Comparison of ENCODE assay signal across 13 cellular contexts in genomic region chr1:153987621-153988020, GRCh38. TPM values are rescaled to one million over a fixed set of nuclear protein-coding genes. Genes with fewer than 3 reads are reported as not detected.
DNase-seq lines count a peak whose midpoint lies in the region; ATAC-seq, FAIRE-seq and TF ChIP-seq lines count a peak whose summit lies in the region.
"Had no signal": no experiment of that assay in that cellular context is flagged by ENCODE, and none has a peak within 500 bp of the region (broad histone marks: within the 10 kb centered on the region; RNA-seq: fewer than 3 reads in every experiment).

No MANE protein-coding gene starts in this region.

- POLR2A ChIA-PET in HEK293T (lab: Yijun Ruan, JAX), result interaction anchor here (0.7 to 7.2 kb wide), 8 partner anchors 12 to 204 kb away, joined by 3 to 106 read pairs (median 16); partner anchors contain the start of genes CREB3L4, DENND4B, GATAD2B and JTB
- POLR2A ChIA-PET in activated CD8-positive, alpha-beta T cell treated with anti-CD3 and anti-CD28 coated beads for 36 hours (lab: Charles Lee), result interaction anchor here (1.0 to 12.7 kb wide), 7 partner anchors 16 to 196 kb away, joined by 4 to 237 read pairs (median 7); partner anchors contain the start of genes CREB3L4, JTB and SLC39A1

- DNase-seq in NCI-H2029 (lab: John Stamatoyannopoulos, UW) (peak; percentile 2), NCI-H2029 treated with DMSO at 0.1 percent for 48 hours (lab: John Stamatoyannopoulos, UW) (no peak), HEK293T (ENCODE audit: extremely low spot score) (no peak), naive B cell (no peak), amniotic stem cell (lab: John Stamatoyannopoulos, UW) (no peak), AG20443 (ENCODE audit: low spot score) (no peak), GM12892 (ENCODE audit: insufficient read length) (no peak)
- no peak for DNase-seq in activated CD8-positive, alpha-beta T cell treated with anti-CD3 and anti-CD28 coated beads for 36 hours
- DNase-seq: activated T-cell treated with anti-CD3 and anti-CD28 coated beads for 4 hours, GM23248, KBM-7, NCI-H1417 treated with DMSO at 0.1 percent for 48 hours, SHP77 treated with DMSO at 0.1 percent for 48 hours had no signal

- peak overlapping the region; percentile 89 for H3K27ac Mint-ChIP-seq in activated CD8-positive, alpha-beta T cell treated with anti-CD3 and anti-CD28 coated beads for 36 hours
- H3K27ac Mint-ChIP-seq in naive B cell, result peak overlapping the region in 5 of 6 donors; percentile 82 to 98 (median 94)

- intact Hi-C loops in activated CD8-positive, alpha-beta T cell treated with anti-CD3 and anti-CD28 coated beads for 36 hours (cut with micrococcal nuclease), result loop anchor here (2.0 to 5.0 kb wide), 2 partner anchors 189 to 315 kb away; partner anchors contain the start of gene ILF2

- H3K9me3 Mint-ChIP-seq in activated CD8-positive, alpha-beta T cell treated with anti-CD3 and anti-CD28 coated beads for 36 hours, result no peaks in the 10 kb centered on the region
- H3K9me3 Mint-ChIP-seq in naive B cell, result no peaks in the 10 kb centered on the region

- peaks cover 37% of the 10 kb centered on the region for H3K4me1 Mint-ChIP-seq in activated CD8-positive, alpha-beta T cell treated with anti-CD3 and anti-CD28 coated beads for 36 hours (ENCODE audit: low read depth)
- peaks cover 44 to 53% (median 52%) of the 10 kb centered on the region in 3 donors for H3K4me1 Mint-ChIP-seq in naive B cell

- no peaks in the 10 kb centered on the region for H3K27me3 Mint-ChIP-seq in activated CD8-positive, alpha-beta T cell treated with anti-CD3 and anti-CD28 coated beads for 36 hours
- no peaks in the 10 kb centered on the region for H3K27me3 Mint-ChIP-seq in naive B cell

- H3K4me3 Mint-ChIP-seq in activated CD8-positive, alpha-beta T cell treated with anti-CD3 and anti-CD28 coated beads for 36 hours, result no peak overlapping the region
- H3K4me3 Mint-ChIP-seq in naive B cell, result peak overlapping the region in 1 of 8 donors; percentile 85

- ATAC-seq in activated CD8-positive, alpha-beta T cell treated with anti-CD3 and anti-CD28 coated beads for 36 hours, result no peak
- no peak for ATAC-seq in naive B cell (ENCODE audit: low read depth in 2 of 2)

- TF ChIP-seq CTCF in activated CD8-positive, alpha-beta T cell treated with anti-CD3 and anti-CD28 coated beads for 36 hours (IDR thresholded peaks at IDR 0.05), result no peak

- CTCF ChIA-PET in HEK293T (lab: Yijun Ruan, JAX), result interaction anchor here (0.7 to 3.0 kb wide), 9 partner anchors 10 to 189 kb away, joined by 3 to 16 read pairs (median 7); partner anchors contain the start of genes CREB3L4, DENND4B, JTB and SLC39A1
- CTCF ChIA-PET in activated CD8-positive, alpha-beta T cell treated with anti-CD3 and anti-CD28 coated beads for 36 hours (lab: Charles Lee), result interaction anchor here (0.7 to 5.1 kb wide), 26 partner anchors 8 to 354 kb away, joined by 3 to 73 read pairs (median 8); partner anchors contain the start of genes CHTOP, CREB3L4, DENND4B and GATAD2B

- no peak for TF ChIP-seq POLR2A in GM12892 (IDR thresholded peaks at IDR 0.05; ENCODE audit: low read depth, low read length)

- no peak for FAIRE-seq in GM12892 (lab: Jason Lieb, UNC)

- H3K36me3 Mint-ChIP-seq in activated CD8-positive, alpha-beta T cell treated with anti-CD3 and anti-CD28 coated beads for 36 hours (ENCODE audit: low read depth), result peaks cover 29% of the 10 kb centered on the region
- peaks cover 12 to 17% of the 10 kb centered on the region in 2 donors for H3K36me3 Mint-ChIP-seq in naive B cell

TF ChIP-seq in HEK293T, 16 proteins besides CTCF, POLR2A, EP300 and RAD21:
- peak; percentile 71 for TF ChIP-seq ZNF384 (IDR thresholded peaks at IDR 0.05)
- TF ChIP-seq L3MBTL2 (conservative IDR thresholded peaks at IDR 0.05), result no peak
TF ChIP-seq in HEK293T: peak in this region for 1.

RNA-seq across cellular contexts. Expression of gene RAB13, which starts 1.5 kb away (rescaled TPM):
- 10 to 100 TPM; 41.7 to 45.6 TPM for total RNA-seq in activated CD8-positive, alpha-beta T cell treated with anti-CD3 and anti-CD28 coated beads for 36 hours
- polyA plus RNA-seq in naive B cell (ENCODE audit: low read depth in 6 of 6), result 1 to 10 TPM in 3 of 6 donors, under 1 TPM in 1, not detected in 2; 0.88 to 2.6 (median 1.5) TPM
- polyA plus RNA-seq in GM12892 (2012; ENCODE audit: missing spikeins), result 32.4 TPM

RNA-seq across cellular contexts. Expression of gene RPS27, which starts 2.9 kb away (rescaled TPM):
- 1,000 to 10,000 TPM; 1,638 to 1,644 TPM for total RNA-seq in activated CD8-positive, alpha-beta T cell treated with anti-CD3 and anti-CD28 coated beads for 36 hours
- polyA plus RNA-seq in naive B cell (ENCODE audit: low read depth in 6 of 6), result over 10,000 TPM; 15,695 to 24,474 (median 20,858) TPM
- polyA plus RNA-seq in GM12892 (2012; ENCODE audit: missing spikeins), result 15,267 TPM

RNA-seq across cellular contexts. Expression of gene JTB, which starts 10.1 kb away (rescaled TPM):
- total RNA-seq in activated CD8-positive, alpha-beta T cell treated with anti-CD3 and anti-CD28 coated beads for 36 hours, result 100 to 1,000 TPM; 151 to 153 TPM
- polyA plus RNA-seq in naive B cell (ENCODE audit: low read depth in 6 of 6), result 100 to 1,000 TPM; 339 to 480 (median 361) TPM
- polyA plus RNA-seq in GM12892 (2012; ENCODE audit: missing spikeins), result 114 TPM

RNA-seq across cellular contexts. Expression of gene CREB3L4, which starts 19.9 kb away (rescaled TPM):
- total RNA-seq in activated CD8-positive, alpha-beta T cell treated with anti-CD3 and anti-CD28 coated beads for 36 hours, result 1 to 10 TPM; 8.3 to 8.8 TPM
- 10 to 100 TPM; 12.2 to 16.9 (median 15.6) TPM for polyA plus RNA-seq in naive B cell (ENCODE audit: low read depth in 6 of 6)
- polyA plus RNA-seq in GM12892 (2012; ENCODE audit: missing spikeins), result 15.3 TPM

RNA-seq across cellular contexts. Expression of gene SLC39A1, which starts 24.3 kb away (rescaled TPM):
- 10 to 100 TPM; 40.3 to 42.2 TPM for total RNA-seq in activated CD8-positive, alpha-beta T cell treated with anti-CD3 and anti-CD28 coated beads for 36 hours
- 10 to 100 TPM; 36.0 to 66.7 (median 52.6) TPM for polyA plus RNA-seq in naive B cell (ENCODE audit: low read depth in 6 of 6)
- polyA plus RNA-seq in GM12892 (2012; ENCODE audit: missing spikeins), result 53.2 TPM
